Comparison of ENCODE assay signal across 9 cellular contexts in genomic region chr18:23981369-23981768, GRCh38. TPM values are rescaled to one million over a fixed set of nuclear protein-coding genes. Genes with fewer than 3 reads are reported as not detected.
A peak's percentile ranks its signal among the peaks of the same experiment; 100 is the strongest.
DNase-seq lines count a peak whose midpoint lies in the region; ATAC-seq and TF ChIP-seq lines count a peak whose summit lies in the region.
"Had no signal": no experiment of that assay in that cellular context is flagged by ENCODE, and none has a peak within 500 bp of the region (broad histone marks: within the 10 kb centered on the region; RNA-seq: fewer than 3 reads in every experiment).

No MANE protein-coding gene starts in this region.

- no peak overlapping the region for H3K27ac ChIP-seq in tibial nerve

- intact Hi-C loops in posterior vena cava (cut with DNase I), result no loop called here

- DNase-seq in NCI-H524 treated with DMSO at 0.1 percent for 48 hours (lab: John Stamatoyannopoulos, UW) (peak; percentile 96), retinal pigment epithelial cell (ENCODE audit: low read depth) (peak; percentile 51), foreskin fibroblast (no peak), posterior vena cava (ENCODE audit: low spot score) (no peak), tibial nerve (ENCODE audit: low spot score in 2 of 2) (no peak)
- DNase-seq: amniotic stem cell, T1000 had no signal

- no peaks in the 10 kb centered on the region for H3K9me3 ChIP-seq in tibial nerve

- H3K27me3 ChIP-seq in tibial nerve, result no peaks in the 10 kb centered on the region

- peak; percentile 39 for ATAC-seq in GM19025 (IDR thresholded peaks at IDR 0.05; ENCODE audit: low read depth, unreplicated experiment)
- ATAC-seq in HG02642 (IDR thresholded peaks at IDR 0.05; ENCODE audit: poor library complexity, unreplicated experiment), result peak; percentile 89

- H3K4me1 ChIP-seq in tibial nerve, result peaks cover 0 to 17% (median 6%) of the 10 kb centered on the region in 4 donors

- WGBS in tibial nerve, 2 donors, result 77 to 78% methylated on average over 5 of the region's 5 CpGs

- no peak for TF ChIP-seq EP300 in tibial nerve (IDR thresholded peaks at IDR 0.05)

- TF ChIP-seq CTCF in retinal pigment epithelial cell (conservative IDR thresholded peaks at IDR 0.05; ENCODE audit: low read depth, low read length), result no peak
- no peak for TF ChIP-seq CTCF in foreskin fibroblast (IDR thresholded peaks at IDR 0.05; ENCODE audit: low read depth, low read length)
- no peak for TF ChIP-seq CTCF in tibial nerve (IDR thresholded peaks at IDR 0.05)

- H3K36me3 ChIP-seq in tibial nerve, result no peaks in the 10 kb centered on the region

- no peak overlapping the region for H3K4me3 ChIP-seq in retinal pigment epithelial cell (ENCODE audit: low read length)
- H3K4me3 ChIP-seq in foreskin fibroblast (ENCODE audit: low read depth in 1 of 2, low read length in 2 of 2), result no peak overlapping the region
- H3K4me3 ChIP-seq in tibial nerve, result no peak overlapping the region

- TF ChIP-seq POLR2A in tibial nerve (IDR thresholded peaks at IDR 0.05), result no peak

RNA-seq across cellular contexts. Expression of gene TTC39C, which starts 33.2 kb away (rescaled TPM):
- 10 to 100 TPM; 37.4 to 44.6 TPM for total RNA-seq in posterior vena cava
- 10 to 100 TPM; 22.6 to 35.1 (median 29.3) TPM for total RNA-seq in tibial nerve

Comparison
In these comparisons a context has a peak if more than half of its experiments do, and no peak if none do; other contexts are left out.
1. DNase-seq: peak in NCI-H524 treated with DMSO at 0.1 percent for 48 hours (single experiment) and retinal pigment epithelial cell (single experiment); none in foreskin fibroblast (0 of 2), posterior vena cava (single experiment) and tibial nerve (0 of 2).